In genomic region chr17:6452471-6453266, GRCh38 we compare ENCODE assay signal across 1 cellular context.
TF ChIP-seq lines count a peak whose summit lies in the region.

No MANE protein-coding gene starts in this region.

TF ChIP-seq in WTC11, 78 proteins besides CTCF, POLR2A, EP300 and RAD21 (continued from another document):
- TF ChIP-seq, protein P1, sequence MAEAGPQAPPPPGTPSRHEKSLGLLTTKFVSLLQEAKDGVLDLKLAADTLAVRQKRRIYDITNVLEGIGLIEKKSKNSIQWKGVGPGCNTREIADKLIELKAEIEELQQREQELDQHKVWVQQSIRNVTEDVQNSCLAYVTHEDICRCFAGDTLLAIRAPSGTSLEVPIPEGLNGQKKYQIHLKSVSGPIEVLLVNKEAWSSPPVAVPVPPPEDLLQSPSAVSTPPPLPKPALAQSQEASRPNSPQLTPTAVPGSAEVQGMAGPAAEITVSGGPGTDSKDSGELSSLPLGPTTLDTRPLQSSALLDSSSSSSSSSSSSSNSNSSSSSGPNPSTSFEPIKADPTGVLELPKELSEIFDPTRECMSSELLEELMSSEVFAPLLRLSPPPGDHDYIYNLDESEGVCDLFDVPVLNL (CRISPR knock-in tag; IDR thresholded peaks at IDR 0.05; ENCODE audit: borderline replicate concordance, low read depth) = no peak
- TF ChIP-seq ZNF263 (CRISPR knock-in tag; IDR thresholded peaks at IDR 0.05; ENCODE audit: low read depth) = no peak
- no peak for TF ChIP-seq USF1 (CRISPR knock-in tag; IDR thresholded peaks at IDR 0.05)
- TF ChIP-seq NR1H2 (CRISPR knock-in tag; IDR thresholded peaks at IDR 0.05) = no peak
- TF ChIP-seq ZNF396 (CRISPR knock-in tag; IDR thresholded peaks at IDR 0.05; ENCODE audit: borderline replicate concordance) = no peak
- no peak for TF ChIP-seq ZBTB43 (CRISPR knock-in tag; IDR thresholded peaks at IDR 0.05)
- TF ChIP-seq PRRX2 (CRISPR knock-in tag; IDR thresholded peaks at IDR 0.05) = no peak
